ENCODE assay signal across 1 cellular context in genomic region chr6:30955367-30956042, GRCh38.
TF ChIP-seq lines count a peak whose summit lies in the region.

No MANE protein-coding gene starts in this region.

TF ChIP-seq in HepG2, 621 proteins besides CTCF, POLR2A, EP300 and RAD21:
- TF ChIP-seq ZFP36 (IDR thresholded peaks at IDR 0.05; ENCODE audit: borderline replicate concordance, low read depth, low read length, partially characterized antibody) = peak; percentile 9
- no peak for TF ChIP-seq PRDM15 (CRISPR knock-in tag; IDR thresholded peaks at IDR 0.05)
